Comparison of ENCODE assay signal across 13 cellular contexts in the genomic region with DNA sequence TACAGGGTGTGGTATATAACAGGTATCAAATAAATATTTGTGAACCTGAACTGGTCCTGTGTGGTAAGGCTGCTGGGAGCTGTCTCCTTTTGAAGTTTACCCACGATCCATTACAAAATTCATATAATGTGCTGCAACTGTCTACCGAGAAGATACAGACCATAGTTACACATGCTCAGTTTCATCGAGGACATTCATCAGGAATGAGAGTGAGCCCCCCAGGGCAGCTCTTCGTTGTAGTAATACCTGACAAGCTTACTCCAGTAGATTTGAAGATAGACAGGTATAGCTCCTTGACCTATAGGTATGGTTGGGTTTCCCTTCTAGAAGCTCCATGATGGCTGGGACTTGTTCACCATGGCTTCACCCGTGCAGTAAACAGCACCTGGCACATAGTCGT. TPM values are rescaled to one million over a fixed set of nuclear protein-coding genes. Genes with fewer than 3 reads are reported as not detected.
DNase-seq lines count a peak whose midpoint lies in the region; ATAC-seq and TF ChIP-seq lines count a peak whose summit lies in the region.
"Had no signal": no experiment of that assay in that cellular context is flagged by ENCODE, and none has a peak within 500 bp of the region (broad histone marks: within the 10 kb centered on the region; RNA-seq: fewer than 3 reads in every experiment).

No MANE protein-coding gene starts in this region.

- H3K4me3 ChIP-seq in Loucy (ENCODE audit: low read length, poor library complexity, severe bottlenecking) (no peak overlapping the region), colonic mucosa (no peak overlapping the region), skeletal muscle tissue (ENCODE audit: low read length in 3 of 3) (no peak overlapping the region)
- H3K4me3 ChIP-seq: SJCRH30 had no signal

- H3K27me3 ChIP-seq in CD4-positive, alpha-beta T cell (ENCODE audit: control insufficient read depth, insufficient read depth, low read length): no peaks in the 10 kb centered on the region
- no peaks in the 10 kb centered on the region for H3K27me3 ChIP-seq in Loucy (ENCODE audit: insufficient read depth, low read length, poor library complexity, severe bottlenecking)
- no peaks in the 10 kb centered on the region for H3K27me3 ChIP-seq in colonic mucosa
- H3K27me3 ChIP-seq in skeletal muscle tissue (ENCODE audit: control insufficient read depth in 3 of 3, insufficient read depth in 3 of 3, low read length in 3 of 3): no peaks in the 10 kb centered on the region
- H3K27me3 ChIP-seq: SJCRH30 had no signal

- peak overlapping the region; percentile 84 for H3K27ac Mint-ChIP-seq in CD4-positive, alpha-beta T cell
- H3K27ac Mint-ChIP-seq: progenitor cell of endocrine pancreas had no signal

- H3K4me1 Mint-ChIP-seq in CD4-positive, alpha-beta T cell (ENCODE audit: low read depth): peaks cover 39% of the 10 kb centered on the region

- no peaks in the 10 kb centered on the region for H3K9me3 ChIP-seq in CD4-positive, alpha-beta T cell (ENCODE audit: control insufficient read depth, low read length)
- H3K9me3 ChIP-seq in Loucy (ENCODE audit: insufficient read depth, low read depth, low read length) (no peaks in the 10 kb centered on the region), colonic mucosa (no peaks in the 10 kb centered on the region), skeletal muscle tissue (ENCODE audit: control insufficient read depth in 3 of 3, low read length in 3 of 3) (no peaks in the 10 kb centered on the region)
- H3K9me3 ChIP-seq: SJCRH30 had no signal

- H3K36me3 ChIP-seq in Loucy (ENCODE audit: insufficient read depth, low read length) (no peaks in the 10 kb centered on the region), colonic mucosa (no peaks in the 10 kb centered on the region), skeletal muscle tissue (ENCODE audit: control insufficient read depth in 3 of 3, insufficient read depth in 3 of 3, low read length in 3 of 3) (peaks cover 0 to 2% (median 2%) of the 10 kb centered on the region in 3 donors)
- H3K36me3 ChIP-seq: SJCRH30 had no signal

- no peaks in the 10 kb centered on the region for H3K9me3 Mint-ChIP-seq in CD4-positive, alpha-beta T cell

- intact Hi-C loops in CD4-positive, alpha-beta T cell (cut with DNase I, micrococcal nuclease): no loop called here
- intact Hi-C loops in colonic mucosa (cut with DNase I): no loop called here

- TF ChIP-seq CTCF in CD4-positive, alpha-beta T cell (IDR thresholded peaks at IDR 0.05): no peak
- TF ChIP-seq CTCF in Loucy (conservative IDR thresholded peaks at IDR 0.05; ENCODE audit: low read length): no peak
- TF ChIP-seq CTCF in colonic mucosa (IDR thresholded peaks at IDR 0.05): no peak

- no peaks in the 10 kb centered on the region for H3K27me3 Mint-ChIP-seq in CD4-positive, alpha-beta T cell
- H3K27me3 Mint-ChIP-seq: progenitor cell of endocrine pancreas had no signal

- H3K36me3 Mint-ChIP-seq in CD4-positive, alpha-beta T cell (ENCODE audit: low read depth): peaks cover 66% of the 10 kb centered on the region

- H3K27ac ChIP-seq in CD4-positive, alpha-beta T cell (ENCODE audit: low read depth, low read length): no peak overlapping the region
- peak overlapping the region; percentile 29 for H3K27ac ChIP-seq in colonic mucosa
- H3K27ac ChIP-seq in skeletal muscle tissue (ENCODE audit: low read depth, low read length): peak overlapping the region; percentile 81
- H3K27ac ChIP-seq: SJCRH30 had no signal

- no peak overlapping the region for H3K4me3 Mint-ChIP-seq in CD4-positive, alpha-beta T cell

- CTCF ChIA-PET in CD4-positive, alpha-beta T cell (lab: Charles Lee): interaction anchor here (1.1 kb wide), 1 partner anchor 8 kb away, joined by 3 read pairs; no protein-coding TSS in a partner anchor

- POLR2A ChIA-PET in CD4-positive, alpha-beta T cell (lab: Charles Lee): no interaction called here

- DNase-seq in CD4-positive, alpha-beta T cell: no peak
- DNase-seq in colonic mucosa: no peak
- no peak for DNase-seq in hepatic stellate cell (ENCODE audit: low spot score)
- DNase-seq in inferior parietal cortex (ENCODE audit: extremely low spot score): no peak
- DNase-seq: midbrain, NCI-H187, NCI-H774 had no signal

- H2AFZ ChIP-seq in Loucy (ENCODE audit: low read length): no peak overlapping the region

- H3K9me2 ChIP-seq in Loucy (replicated peaks; ENCODE audit: low read depth, low read length): no peaks in the 10 kb centered on the region

- H4K20me1 ChIP-seq in Loucy (ENCODE audit: insufficient read depth, low read length, poor library complexity, severe bottlenecking): no peaks in the 10 kb centered on the region

- H3K4me2 ChIP-seq in Loucy (ENCODE audit: low read depth, low read length, poor library complexity, severe bottlenecking): peak overlapping the region; percentile 73

- no peak overlapping the region for H3K9ac ChIP-seq in Loucy (ENCODE audit: low read depth, low read length, poor library complexity, severe bottlenecking)
- no peak overlapping the region for H3K9ac ChIP-seq in colonic mucosa (ENCODE audit: low read depth in 2 of 2, low read length in 2 of 2)
- no peak overlapping the region for H3K9ac ChIP-seq in skeletal muscle tissue (ENCODE audit: low read depth in 1 of 3, low read length in 3 of 3)

- H3F3A ChIP-seq in Loucy (ENCODE audit: low read depth): peaks cover 3% of the 10 kb centered on the region; the same call in 1 of the 2 replicates

- H3K79me2 ChIP-seq in Loucy (ENCODE audit: insufficient read depth, low read length): no peaks in the 10 kb centered on the region

- no peak for ATAC-seq in CD4-positive, alpha-beta T cell (ENCODE audit: poor library complexity)
- ATAC-seq in HG02981 (IDR thresholded peaks at IDR 0.05; ENCODE audit: unreplicated experiment) (no peak), HG02642 (IDR thresholded peaks at IDR 0.05; ENCODE audit: poor library complexity, unreplicated experiment) (no peak)

- H3K4me1 ChIP-seq in Loucy (ENCODE audit: insufficient read depth, low read length, poor library complexity, severe bottlenecking) (peaks cover 22% of the 10 kb centered on the region), colonic mucosa (no peaks in the 10 kb centered on the region), skeletal muscle tissue (ENCODE audit: control insufficient read depth in 3 of 3, insufficient read depth in 3 of 3, low read length in 3 of 3) (peaks cover 11 to 35% (median 22%) of the 10 kb centered on the region in 3 donors)
- H3K4me1 ChIP-seq: SJCRH30 had no signal

RNA-seq across cellular contexts. Expression of gene ARMC2, which starts 25.7 kb away (rescaled TPM):
- 1 to 10 TPM; 5.2 to 5.7 TPM for total RNA-seq in CD4-positive, alpha-beta T cell
- 1 to 10 TPM; 1.9 to 2.5 TPM for total RNA-seq in colonic mucosa
- total RNA-seq in skeletal muscle tissue: 4.7 TPM
